1 cellular context compared by ENCODE assay signal in the genomic region with DNA sequence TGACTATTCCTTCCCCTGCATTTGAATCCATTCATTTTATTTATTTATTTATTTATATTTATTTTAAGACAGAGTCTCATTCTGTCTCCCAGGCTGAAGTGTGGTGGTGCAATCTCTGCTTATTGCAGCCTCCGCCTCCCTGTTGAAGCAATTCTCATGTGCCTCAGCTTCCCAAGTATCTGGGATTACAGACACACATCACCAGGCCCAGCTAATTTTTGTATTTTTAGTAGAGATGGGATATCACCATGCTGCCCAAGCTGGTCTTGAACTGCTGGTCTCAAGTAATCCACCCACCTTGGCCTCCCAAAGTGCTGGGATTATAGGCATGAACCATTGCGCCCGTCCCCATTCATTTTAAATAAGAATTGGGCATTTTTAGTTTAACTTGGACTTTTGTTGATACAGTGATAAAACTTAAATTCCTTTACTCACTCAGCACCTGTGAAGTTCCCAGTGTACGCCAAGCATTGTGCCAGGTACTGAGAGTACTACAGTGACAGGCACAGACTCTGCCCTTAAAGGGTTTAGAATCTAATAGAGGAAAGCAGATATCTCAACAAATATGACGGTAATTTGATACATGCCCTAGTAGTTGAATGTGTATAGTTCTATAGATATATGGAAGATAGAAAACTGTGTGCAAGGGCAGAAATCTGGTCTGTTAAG.
TF ChIP-seq lines count a peak whose summit lies in the region.

No MANE protein-coding gene starts in this region.

TF ChIP-seq in WTC11, 78 proteins besides CTCF, POLR2A, EP300 and RAD21 (continued from another document):
- TF ChIP-seq, protein P1, sequence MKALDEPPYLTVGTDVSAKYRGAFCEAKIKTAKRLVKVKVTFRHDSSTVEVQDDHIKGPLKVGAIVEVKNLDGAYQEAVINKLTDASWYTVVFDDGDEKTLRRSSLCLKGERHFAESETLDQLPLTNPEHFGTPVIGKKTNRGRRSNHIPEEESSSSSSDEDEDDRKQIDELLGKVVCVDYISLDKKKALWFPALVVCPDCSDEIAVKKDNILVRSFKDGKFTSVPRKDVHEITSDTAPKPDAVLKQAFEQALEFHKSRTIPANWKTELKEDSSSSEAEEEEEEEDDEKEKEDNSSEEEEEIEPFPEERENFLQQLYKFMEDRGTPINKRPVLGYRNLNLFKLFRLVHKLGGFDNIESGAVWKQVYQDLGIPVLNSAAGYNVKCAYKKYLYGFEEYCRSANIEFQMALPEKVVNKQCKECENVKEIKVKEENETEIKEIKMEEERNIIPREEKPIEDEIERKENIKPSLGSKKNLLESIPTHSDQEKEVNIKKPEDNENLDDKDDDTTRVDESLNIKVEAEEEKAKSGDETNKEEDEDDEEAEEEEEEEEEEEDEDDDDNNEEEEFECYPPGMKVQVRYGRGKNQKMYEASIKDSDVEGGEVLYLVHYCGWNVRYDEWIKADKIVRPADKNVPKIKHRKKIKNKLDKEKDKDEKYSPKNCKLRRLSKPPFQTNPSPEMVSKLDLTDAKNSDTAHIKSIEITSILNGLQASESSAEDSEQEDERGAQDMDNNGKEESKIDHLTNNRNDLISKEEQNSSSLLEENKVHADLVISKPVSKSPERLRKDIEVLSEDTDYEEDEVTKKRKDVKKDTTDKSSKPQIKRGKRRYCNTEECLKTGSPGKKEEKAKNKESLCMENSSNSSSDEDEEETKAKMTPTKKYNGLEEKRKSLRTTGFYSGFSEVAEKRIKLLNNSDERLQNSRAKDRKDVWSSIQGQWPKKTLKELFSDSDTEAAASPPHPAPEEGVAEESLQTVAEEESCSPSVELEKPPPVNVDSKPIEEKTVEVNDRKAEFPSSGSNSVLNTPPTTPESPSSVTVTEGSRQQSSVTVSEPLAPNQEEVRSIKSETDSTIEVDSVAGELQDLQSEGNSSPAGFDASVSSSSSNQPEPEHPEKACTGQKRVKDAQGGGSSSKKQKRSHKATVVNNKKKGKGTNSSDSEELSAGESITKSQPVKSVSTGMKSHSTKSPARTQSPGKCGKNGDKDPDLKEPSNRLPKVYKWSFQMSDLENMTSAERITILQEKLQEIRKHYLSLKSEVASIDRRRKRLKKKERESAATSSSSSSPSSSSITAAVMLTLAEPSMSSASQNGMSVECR (CRISPR knock-in tag; IDR thresholded peaks at IDR 0.05; ENCODE audit: borderline replicate concordance): no peak
- TF ChIP-seq SP1 (CRISPR knock-in tag; conservative IDR thresholded peaks at IDR 0.05) (no peak), IRF2 (CRISPR knock-in tag; IDR thresholded peaks at IDR 0.05; ENCODE audit: borderline replicate concordance, low read depth) (no peak), TCF7 (CRISPR knock-in tag; IDR thresholded peaks at IDR 0.05; ENCODE audit: low read depth) (no peak), NFE2L1 (CRISPR knock-in tag; IDR thresholded peaks at IDR 0.05) (no peak), ZNF416 (CRISPR knock-in tag; IDR thresholded peaks at IDR 0.05) (no peak)
- TF ChIP-seq, protein P2, sequence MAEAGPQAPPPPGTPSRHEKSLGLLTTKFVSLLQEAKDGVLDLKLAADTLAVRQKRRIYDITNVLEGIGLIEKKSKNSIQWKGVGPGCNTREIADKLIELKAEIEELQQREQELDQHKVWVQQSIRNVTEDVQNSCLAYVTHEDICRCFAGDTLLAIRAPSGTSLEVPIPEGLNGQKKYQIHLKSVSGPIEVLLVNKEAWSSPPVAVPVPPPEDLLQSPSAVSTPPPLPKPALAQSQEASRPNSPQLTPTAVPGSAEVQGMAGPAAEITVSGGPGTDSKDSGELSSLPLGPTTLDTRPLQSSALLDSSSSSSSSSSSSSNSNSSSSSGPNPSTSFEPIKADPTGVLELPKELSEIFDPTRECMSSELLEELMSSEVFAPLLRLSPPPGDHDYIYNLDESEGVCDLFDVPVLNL (CRISPR knock-in tag; IDR thresholded peaks at IDR 0.05; ENCODE audit: borderline replicate concordance, low read depth): no peak
